13 cellular contexts compared by ENCODE assay signal in the genomic region with DNA sequence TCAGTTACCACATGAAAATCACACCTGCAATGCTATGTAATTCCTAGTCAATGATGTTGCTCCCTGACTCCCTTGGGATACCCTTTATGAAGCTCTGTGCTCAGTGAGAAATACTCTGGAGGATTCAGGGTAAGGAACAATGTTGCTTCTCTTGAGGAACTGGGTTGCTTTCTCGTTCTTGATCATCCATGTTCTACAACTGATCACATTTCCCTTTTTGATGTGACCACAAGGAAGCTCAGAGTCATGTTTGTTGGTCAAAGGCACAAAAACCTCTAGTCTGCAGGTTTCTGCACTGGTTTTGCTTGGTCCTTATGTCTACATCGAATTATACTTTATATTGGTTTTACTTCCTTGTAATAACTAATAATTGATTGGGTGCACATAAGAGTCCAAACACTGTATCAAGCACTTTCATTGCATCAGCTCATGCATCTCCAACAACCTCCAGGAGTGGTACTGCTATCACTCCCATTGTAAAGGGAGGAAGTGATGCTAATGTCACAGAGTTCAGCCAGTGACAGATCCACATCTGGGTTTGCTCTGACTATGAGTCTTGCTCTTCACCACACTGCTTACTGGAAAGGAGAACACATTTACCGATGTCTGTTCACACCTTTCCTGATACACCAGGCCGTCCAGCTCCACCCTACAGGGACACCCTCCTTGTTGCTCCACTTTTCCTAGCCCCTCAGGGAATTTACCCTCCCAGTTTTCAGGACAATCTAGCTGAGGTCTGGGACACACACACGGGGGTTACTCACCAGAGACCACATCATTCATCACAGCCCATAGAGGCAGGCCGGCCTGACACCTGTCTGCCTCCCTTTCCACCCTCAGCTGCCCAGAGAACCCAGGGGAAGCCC. TPM values are rescaled to one million over a fixed set of nuclear protein-coding genes. Genes with fewer than 3 reads are reported as not detected.
DNase-seq lines count a peak whose midpoint lies in the region; ATAC-seq and TF ChIP-seq lines count a peak whose summit lies in the region.
"Had no signal": no experiment of that assay in that cellular context is flagged by ENCODE, and none has a peak within 500 bp of the region (broad histone marks: within the 10 kb centered on the region; RNA-seq: fewer than 3 reads in every experiment).

No MANE protein-coding gene starts in this region.

- peaks cover 9% of the 10 kb centered on the region for H3K27me3 Mint-ChIP-seq in activated naive CD8-positive, alpha-beta T cell treated with anti-CD3 and anti-CD28 coated beads, Interleukin-2, amount 10 ng/mL, durations not matched to agents 7 days and 5 days
- H3K27me3 Mint-ChIP-seq in activated naive CD8-positive, alpha-beta T cell treated with anti-CD3 and anti-CD28 coated beads for 36 hours, result peaks cover 5% of the 10 kb centered on the region
- peaks cover 6% of the 10 kb centered on the region for H3K27me3 Mint-ChIP-seq in activated CD8-positive, alpha-beta T cell treated with anti-CD3 and anti-CD28 coated beads, Interleukin-2, amount 10 ng/mL, durations not matched to agents 7 days and 5 days (ENCODE audit: low read depth)

- no peaks in the 10 kb centered on the region for H3K79me2 ChIP-seq in MM.1S (ENCODE audit: low read length)

- no peak overlapping the region for H3K4me2 ChIP-seq in MM.1S (ENCODE audit: low read depth, low read length)

- H2AFZ ChIP-seq in MM.1S (ENCODE audit: low read length), result no peak overlapping the region

- POLR2A ChIA-PET in activated naive CD8-positive, alpha-beta T cell treated with anti-CD3 and anti-CD28 coated beads, Interleukin-2, amount 10 ng/mL, durations not matched to agents 7 days and 5 days (lab: Charles Lee), result no interaction called here
- POLR2A ChIA-PET in activated CD8-positive, alpha-beta T cell treated with anti-CD3 and anti-CD28 coated beads, Interleukin-2, amount 10 ng/mL, durations not matched to agents 7 days and 5 days (lab: Charles Lee), result interaction anchor here (0.7 to 1.8 kb wide), 2 partner anchors 15 to 30 kb away, joined by 3 to 7 read pairs; no protein-coding TSS in a partner anchor

- CTCF ChIA-PET in activated CD8-positive, alpha-beta T cell treated with anti-CD3 and anti-CD28 coated beads, Interleukin-2, amount 10 ng/mL, durations not matched to agents 7 days and 5 days (lab: Charles Lee), result interaction anchor here (1.6 kb wide), 2 partner anchors 10 to 16 kb away, joined by 5 read pairs; no protein-coding TSS in a partner anchor

- H3F3A ChIP-seq in MM.1S (ENCODE audit: insufficient read depth, low read length), result no peaks in the 10 kb centered on the region

- no peaks in the 10 kb centered on the region for H3K9me3 Mint-ChIP-seq in activated naive CD8-positive, alpha-beta T cell treated with anti-CD3 and anti-CD28 coated beads, Interleukin-2, amount 10 ng/mL, durations not matched to agents 7 days and 5 days
- no peaks in the 10 kb centered on the region for H3K9me3 Mint-ChIP-seq in activated naive CD8-positive, alpha-beta T cell treated with anti-CD3 and anti-CD28 coated beads for 36 hours
- H3K9me3 Mint-ChIP-seq in activated CD8-positive, alpha-beta T cell treated with anti-CD3 and anti-CD28 coated beads, Interleukin-2, amount 10 ng/mL, durations not matched to agents 7 days and 5 days (ENCODE audit: insufficient read depth), result peaks cover 5% of the 10 kb centered on the region
- H3K9me3 Mint-ChIP-seq: activated T-helper 1 cell treated with anti-CD3 and anti-CD28 coated beads, Interleukin-12 subunit alpha, Interleukin-12 subunit beta, Interleukin-2, Interleukin-4 antibody, amounts not matched to agents 30 ng/mL and 10 ng/mL and 1 ng/mL, durations not matched to agents 14 hours and 24 hours and 36 hours; nephron progenitor cell had no signal

- no peaks in the 10 kb centered on the region for H4K20me1 ChIP-seq in MM.1S (ENCODE audit: insufficient read depth, low read length)

- no peaks in the 10 kb centered on the region for H3K9me2 ChIP-seq in MM.1S (replicated peaks; ENCODE audit: insufficient read depth, low read length)

- H3K27me3 ChIP-seq in MM.1S (replicated peaks; ENCODE audit: insufficient read depth, low read length), result no peaks in the 10 kb centered on the region
- H3K27me3 ChIP-seq: cardiac muscle cell had no signal

- peak; percentile 45 for ATAC-seq in activated naive CD8-positive, alpha-beta T cell treated with anti-CD3 and anti-CD28 coated beads, Interleukin-2, amount 10 ng/mL, durations not matched to agents 7 days and 5 days (ENCODE audit: low read depth)
- ATAC-seq in HG02623 (IDR thresholded peaks at IDR 0.05; ENCODE audit: unreplicated experiment), result peak; percentile 40
- ATAC-seq in activated CD8-positive, alpha-beta T cell treated with anti-CD3 and anti-CD28 coated beads, Interleukin-2, amount 10 ng/mL, durations not matched to agents 7 days and 5 days, result peak; percentile 78
- no peak for ATAC-seq in HG02763 (IDR thresholded peaks at IDR 0.05; ENCODE audit: unreplicated experiment)
- no peak for ATAC-seq in GM21825 (IDR thresholded peaks at IDR 0.05; ENCODE audit: unreplicated experiment)

- no peaks in the 10 kb centered on the region for H3K36me3 ChIP-seq in MM.1S (replicated peaks; ENCODE audit: insufficient read depth, low read length)
- H3K36me3 ChIP-seq: cardiac muscle cell had no signal

- H3K27ac Mint-ChIP-seq in activated naive CD8-positive, alpha-beta T cell treated with anti-CD3 and anti-CD28 coated beads, Interleukin-2, amount 10 ng/mL, durations not matched to agents 7 days and 5 days, result peak overlapping the region; percentile 18
- H3K27ac Mint-ChIP-seq in activated naive CD8-positive, alpha-beta T cell treated with anti-CD3 and anti-CD28 coated beads for 36 hours, result no peak overlapping the region
- H3K27ac Mint-ChIP-seq in activated CD8-positive, alpha-beta T cell treated with anti-CD3 and anti-CD28 coated beads, Interleukin-2, amount 10 ng/mL, durations not matched to agents 7 days and 5 days, result peak overlapping the region; percentile 73
- H3K27ac Mint-ChIP-seq: activated T-helper 1 cell treated with anti-CD3 and anti-CD28 coated beads, Interleukin-12 subunit alpha, Interleukin-12 subunit beta, Interleukin-2, Interleukin-4 antibody, amounts not matched to agents 30 ng/mL and 10 ng/mL and 1 ng/mL, durations not matched to agents 14 hours and 24 hours and 36 hours; nephron progenitor cell had no signal

- H3K4me3 Mint-ChIP-seq in activated naive CD8-positive, alpha-beta T cell treated with anti-CD3 and anti-CD28 coated beads, Interleukin-2, amount 10 ng/mL, durations not matched to agents 7 days and 5 days, result no peak overlapping the region
- H3K4me3 Mint-ChIP-seq in activated naive CD8-positive, alpha-beta T cell treated with anti-CD3 and anti-CD28 coated beads for 36 hours, result no peak overlapping the region
- no peak overlapping the region for H3K4me3 Mint-ChIP-seq in activated CD8-positive, alpha-beta T cell treated with anti-CD3 and anti-CD28 coated beads, Interleukin-2, amount 10 ng/mL, durations not matched to agents 7 days and 5 days
- H3K4me3 Mint-ChIP-seq: activated T-helper 1 cell treated with anti-CD3 and anti-CD28 coated beads, Interleukin-12 subunit alpha, Interleukin-12 subunit beta, Interleukin-2, Interleukin-4 antibody, amounts not matched to agents 30 ng/mL and 10 ng/mL and 1 ng/mL, durations not matched to agents 14 hours and 24 hours and 36 hours; nephron progenitor cell had no signal

- no peak for DNase-seq in activated naive CD8-positive, alpha-beta T cell treated with anti-CD3 and anti-CD28 coated beads, Interleukin-2, amount 10 ng/mL, durations not matched to agents 7 days and 5 days
- DNase-seq in activated naive CD8-positive, alpha-beta T cell treated with anti-CD3 and anti-CD28 coated beads for 36 hours, result no peak
- peak; percentile 40 for DNase-seq in activated CD8-positive, alpha-beta T cell treated with anti-CD3 and anti-CD28 coated beads, Interleukin-2, amount 10 ng/mL, durations not matched to agents 7 days and 5 days
- DNase-seq in cerebellar nuclear complex (lab: John Stamatoyannopoulos, UW) (no peak), MM.1S (no peak)
- DNase-seq: NCI-H524, nephron progenitor cell, SIG-M5 had no signal

- H3K9me3 ChIP-seq in MM.1S (replicated peaks; ENCODE audit: insufficient read depth, low read length), result no peaks in the 10 kb centered on the region

- no peak overlapping the region for H3K9ac ChIP-seq in MM.1S (ENCODE audit: low read length)

- no peak for TF ChIP-seq CTCF in MM.1S (IDR thresholded peaks at IDR 0.05; ENCODE audit: low read length)

- no peak overlapping the region for H3K4me3 ChIP-seq in MM.1S (ENCODE audit: low read length)
- H3K4me3 ChIP-seq: cardiac muscle cell had no signal

- no peaks in the 10 kb centered on the region for H3K36me3 Mint-ChIP-seq in activated naive CD8-positive, alpha-beta T cell treated with anti-CD3 and anti-CD28 coated beads, Interleukin-2, amount 10 ng/mL, durations not matched to agents 7 days and 5 days
- H3K36me3 Mint-ChIP-seq in activated naive CD8-positive, alpha-beta T cell treated with anti-CD3 and anti-CD28 coated beads for 36 hours, result no peaks in the 10 kb centered on the region
- H3K36me3 Mint-ChIP-seq in activated CD8-positive, alpha-beta T cell treated with anti-CD3 and anti-CD28 coated beads, Interleukin-2, amount 10 ng/mL, durations not matched to agents 7 days and 5 days (ENCODE audit: low read depth), result peaks cover 1% of the 10 kb centered on the region

- no peak overlapping the region for H3K27ac ChIP-seq in MM.1S (ENCODE audit: low read length)
- H3K27ac ChIP-seq: cardiac muscle cell had no signal

- peaks cover 9% of the 10 kb centered on the region for H3K4me1 Mint-ChIP-seq in activated naive CD8-positive, alpha-beta T cell treated with anti-CD3 and anti-CD28 coated beads, Interleukin-2, amount 10 ng/mL, durations not matched to agents 7 days and 5 days
- no peaks in the 10 kb centered on the region for H3K4me1 Mint-ChIP-seq in activated naive CD8-positive, alpha-beta T cell treated with anti-CD3 and anti-CD28 coated beads for 36 hours
- H3K4me1 Mint-ChIP-seq in activated CD8-positive, alpha-beta T cell treated with anti-CD3 and anti-CD28 coated beads, Interleukin-2, amount 10 ng/mL, durations not matched to agents 7 days and 5 days (ENCODE audit: low read depth), result peaks cover 70% of the 10 kb centered on the region

- H3K4me1 ChIP-seq in MM.1S (ENCODE audit: low read length), result no peaks in the 10 kb centered on the region

RNA-seq across cellular contexts. Expression of a gene that starts 41.0 kb away (rescaled TPM):
- total RNA-seq in activated naive CD8-positive, alpha-beta T cell treated with anti-CD3 and anti-CD28 coated beads, Interleukin-2, amount 10 ng/mL, durations not matched to agents 7 days and 5 days, result 1 to 10 TPM in 1 of 2 experiments, under 1 TPM in 1; 0.82 to 1.0 TPM
- not detected for total RNA-seq in activated naive CD8-positive, alpha-beta T cell treated with anti-CD3 and anti-CD28 coated beads for 36 hours
- total RNA-seq in activated CD8-positive, alpha-beta T cell treated with anti-CD3 and anti-CD28 coated beads, Interleukin-2, amount 10 ng/mL, durations not matched to agents 7 days and 5 days, result under 1 TPM in 1 of 2 experiments, not detected in 1; 0.08 TPM
- total RNA-seq: activated T-helper 1 cell treated with anti-CD3 and anti-CD28 coated beads, Interleukin-12 subunit alpha, Interleukin-12 subunit beta, Interleukin-2, Interleukin-4 antibody, amounts not matched to agents 30 ng/mL and 10 ng/mL and 1 ng/mL, durations not matched to agents 14 hours and 24 hours and 36 hours; cardiac muscle cell had no signal

Comparison
In these comparisons a context has a peak if more than half of its experiments do, and no peak if none do; other contexts are left out.
1. ATAC-seq: peak in activated naive CD8-positive, alpha-beta T cell treated with anti-CD3 and anti-CD28 coated beads, Interleukin-2, amount 10 ng/mL, durations not matched to agents 7 days and 5 days (single experiment), HG02623 (single experiment) and activated CD8-positive, alpha-beta T cell treated with anti-CD3 and anti-CD28 coated beads, Interleukin-2, amount 10 ng/mL, durations not matched to agents 7 days and 5 days (single experiment); none in HG02763 (single experiment) and GM21825 (single experiment).